Comparison of ENCODE assay signal across 10 cellular contexts in the genomic region with DNA sequence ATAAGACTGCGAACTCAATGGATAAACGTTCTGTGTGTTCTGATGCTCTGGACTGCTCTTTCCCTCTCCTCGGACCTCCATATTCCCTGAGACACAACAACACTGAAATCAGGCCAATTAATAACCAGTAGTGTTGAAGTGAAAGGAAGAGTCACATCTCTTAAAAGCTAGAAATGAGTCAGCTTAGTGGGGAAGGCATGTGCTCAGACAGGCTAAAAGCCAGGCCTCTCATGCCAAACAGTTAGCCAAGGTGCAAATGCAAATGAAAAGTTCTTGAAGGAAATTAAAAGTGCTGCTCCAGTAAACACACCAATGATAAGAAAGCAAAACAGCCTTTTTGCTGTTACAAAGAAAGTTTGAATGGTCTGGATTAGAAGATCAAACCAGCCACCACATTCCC. TPM values are rescaled to one million over a fixed set of nuclear protein-coding genes. Genes with fewer than 3 reads are reported as not detected.
DNase-seq lines count a peak whose midpoint lies in the region; ATAC-seq and TF ChIP-seq lines count a peak whose summit lies in the region.
"Had no signal": no experiment of that assay in that cellular context is flagged by ENCODE, and none has a peak within 500 bp of the region (broad histone marks: within the 10 kb centered on the region; RNA-seq: fewer than 3 reads in every experiment).

No MANE protein-coding gene starts in this region.

- no peak for TF ChIP-seq CTCF in GM10248 (IDR thresholded peaks at IDR 0.05; ENCODE audit: control extremely low read depth, extremely low read depth, low read depth, missing control alignments)

- no peaks in the 10 kb centered on the region for H3K27me3 Mint-ChIP-seq in activated CD8-positive, alpha-beta T cell treated with anti-CD3 and anti-CD28 coated beads, Interleukin-2, amount 10 ng/mL, durations not matched to agents 7 days and 5 days (ENCODE audit: low read depth)

- POLR2A ChIA-PET in GM10248 (lab: Yijun Ruan, JAX) = no interaction called here
- POLR2A ChIA-PET in activated CD8-positive, alpha-beta T cell treated with anti-CD3 and anti-CD28 coated beads, Interleukin-2, amount 10 ng/mL, durations not matched to agents 7 days and 5 days (lab: Charles Lee) = no interaction called here

- DNase-seq in GM10248 (ENCODE audit: extremely low spot score) (peak; percentile 70), LHCN-M2 (ENCODE audit: low read depth) (peak; percentile 76), kidney glomerular epithelial cell (lab: John Stamatoyannopoulos, UW) (peak; percentile 80), NOMO-1 treated with DMSO at 0.1 percent for 48 hours (lab: John Stamatoyannopoulos, UW; ENCODE audit: unreplicated experiment) (no peak), amygdala (lab: John Stamatoyannopoulos, UW) (no peak), NCI-H345 treated with DMSO at 0.1 percent for 48 hours (lab: John Stamatoyannopoulos, UW; ENCODE audit: unreplicated experiment) (no peak)
- DNase-seq in activated CD8-positive, alpha-beta T cell treated with anti-CD3 and anti-CD28 coated beads, Interleukin-2, amount 10 ng/mL, durations not matched to agents 7 days and 5 days = no peak
- DNase-seq: upper lobe of left lung, WERI-Rb-1 had no signal

- peak; percentile 99 for ATAC-seq in GM21723 (IDR thresholded peaks at IDR 0.05; ENCODE audit: unreplicated experiment)
- ATAC-seq in activated CD8-positive, alpha-beta T cell treated with anti-CD3 and anti-CD28 coated beads, Interleukin-2, amount 10 ng/mL, durations not matched to agents 7 days and 5 days = no peak

- CTCF ChIA-PET in GM10248 (lab: Yijun Ruan, JAX) = interaction anchor here (1.3 kb wide), 1 partner anchor 15 kb away, joined by 3 read pairs; no protein-coding TSS in a partner anchor
- CTCF ChIA-PET in activated CD8-positive, alpha-beta T cell treated with anti-CD3 and anti-CD28 coated beads, Interleukin-2, amount 10 ng/mL, durations not matched to agents 7 days and 5 days (lab: Charles Lee) = no interaction called here

- H3K27ac Mint-ChIP-seq in activated CD8-positive, alpha-beta T cell treated with anti-CD3 and anti-CD28 coated beads, Interleukin-2, amount 10 ng/mL, durations not matched to agents 7 days and 5 days = no peak overlapping the region

- no peaks in the 10 kb centered on the region for H3K9me3 Mint-ChIP-seq in activated CD8-positive, alpha-beta T cell treated with anti-CD3 and anti-CD28 coated beads, Interleukin-2, amount 10 ng/mL, durations not matched to agents 7 days and 5 days (ENCODE audit: insufficient read depth)

- no peaks in the 10 kb centered on the region for H3K36me3 Mint-ChIP-seq in activated CD8-positive, alpha-beta T cell treated with anti-CD3 and anti-CD28 coated beads, Interleukin-2, amount 10 ng/mL, durations not matched to agents 7 days and 5 days (ENCODE audit: low read depth)

- H3K4me3 Mint-ChIP-seq in activated CD8-positive, alpha-beta T cell treated with anti-CD3 and anti-CD28 coated beads, Interleukin-2, amount 10 ng/mL, durations not matched to agents 7 days and 5 days = no peak overlapping the region

- H3K4me1 Mint-ChIP-seq in activated CD8-positive, alpha-beta T cell treated with anti-CD3 and anti-CD28 coated beads, Interleukin-2, amount 10 ng/mL, durations not matched to agents 7 days and 5 days (ENCODE audit: low read depth) = no peaks in the 10 kb centered on the region

RNA-seq across cellular contexts. Expression of gene TNS3, which starts 29.3 kb away (rescaled TPM):
- 499 and 556 TPM in 2 replicates for total RNA-seq in LHCN-M2 (2014; rRNA removed)
- 142 TPM for polyA plus RNA-seq in LHCN-M2 (2012)
- not detected for total RNA-seq in activated CD8-positive, alpha-beta T cell treated with anti-CD3 and anti-CD28 coated beads, Interleukin-2, amount 10 ng/mL, durations not matched to agents 7 days and 5 days

Comparison
In these comparisons a context has a peak if more than half of its experiments do, and no peak if none do; other contexts are left out.
1. DNase-seq: peak in GM10248 (single experiment), LHCN-M2 (single experiment) and kidney glomerular epithelial cell (single experiment); none in activated CD8-positive, alpha-beta T cell treated with anti-CD3 and anti-CD28 coated beads, Interleukin-2, amount 10 ng/mL, durations not matched to agents 7 days and 5 days (single experiment), NOMO-1 treated with DMSO at 0.1 percent for 48 hours (single experiment), amygdala (0 of 56) and NCI-H345 treated with DMSO at 0.1 percent for 48 hours (single experiment).
2. RNA of gene TNS3, which starts 29.3 kb away (total RNA-seq): 499 to 556 TPM in LHCN-M2; not detected in activated CD8-positive, alpha-beta T cell treated with anti-CD3 and anti-CD28 coated beads, Interleukin-2, amount 10 ng/mL, durations not matched to agents 7 days and 5 days; every median in the first group is over 100 times any median in the second.